ENCODE assay signal across 32 cellular contexts in the genomic region with DNA sequence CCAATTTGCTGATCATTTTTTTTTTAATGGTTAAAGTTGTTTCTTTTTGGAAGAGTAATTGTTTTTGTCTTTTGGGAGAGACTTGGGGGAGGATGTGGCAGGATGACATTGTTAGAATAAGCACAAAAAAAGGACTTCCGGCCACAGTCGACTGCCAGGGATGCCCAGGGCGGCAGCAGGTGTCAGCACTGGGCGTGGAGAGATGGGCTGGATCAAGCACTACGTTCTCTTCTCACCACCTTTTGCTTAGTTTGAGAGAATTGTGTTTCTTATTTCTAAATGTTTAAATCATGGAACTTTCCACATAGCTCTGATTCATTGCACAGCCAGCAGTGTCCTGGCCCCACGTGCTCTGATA.
"Had no signal": no experiment of that assay in that cellular context is flagged by ENCODE, and none has a peak within 500 bp of the region (broad histone marks: within the 10 kb centered on the region; RNA-seq: fewer than 3 reads in every experiment).

No MANE protein-coding gene starts in this region.

- H3K36me3 ChIP-seq: ascending aorta, cardiac muscle cell had no signal

- H3K4me1 ChIP-seq: ascending aorta had no signal

- H3K4me2 ChIP-seq: PC-9 had no signal

- FAIRE-seq: RCC 7860 had no signal

- H3K27ac ChIP-seq: ascending aorta, cardiac muscle cell, PC-9, VCaP had no signal

- H2AFZ ChIP-seq: PC-9 had no signal

- H3K27me3 ChIP-seq: ascending aorta, cardiac muscle cell had no signal

- DNase-seq: activated B cell treated with CpG ODN at 0.5 μM for 24 hours; activated CD4-positive, alpha-beta memory T cell treated with anti-CD3 and anti-CD28 coated beads for 36 hours; activated CD4-positive, alpha-beta T cell treated with anti-CD3 and anti-CD28 coated beads for 4 hours; activated CD4-positive, alpha-beta T cell treated with anti-CD3 and anti-CD28 coated beads, Interleukin-2, amount 50 U/mL, for 1 hour; activated CD4-positive, CD25-positive, alpha-beta regulatory T cell treated with anti-CD3 and anti-CD28 coated beads, Interleukin-2, amount 50 U/mL, for 72 hours; activated CD8-positive, alpha-beta memory T cell treated with anti-CD3 and anti-CD28 coated beads, Interleukin-2, amount 50 U/mL, for 4 hours; activated gamma-delta T cell; activated naive CD4-positive, alpha-beta T cell treated with Interleukin-2 at 50 U/mL for 16 hours; activated naive CD8-positive, alpha-beta T cell treated with anti-CD3 and anti-CD28 coated beads, Interleukin-2, amount 10 ng/mL, durations not matched to agents 7 days and 5 days; activated T-cell treated with anti-CD3 and anti-CD28 coated beads for 4 hours; activated T-cell treated with anti-CD3 and anti-CD28 coated beads, Interleukin-2, amount 50 U/mL, for 4 hours; amygdala; NCI-H1048; NCI-H1105 treated with DMSO at 0.1 percent for 48 hours; NCI-H1436; NCI-H1694; NCI-H1930; NCI-H2171; NCI-H510A; NCI-H526; NCI-H748 treated with DMSO at 0.1 percent for 48 hours; NK-92 treated with Interleukin-12 subunit alpha and Interleukin-12 subunit beta, amount 100 ng/mL, for 24 hours; PC-9; Right ventricle myocardium superior; SW 1271; T-helper 1 cell; T-helper 2 cell; T-helper 9 cell had no signal

- H3K4me3 ChIP-seq: ascending aorta, cardiac muscle cell, PC-9 had no signal

- ATAC-seq: activated T-cell treated with anti-CD3 and anti-CD28 coated beads, Interleukin-2, amount 50 U/mL, for 4 hours had no signal

- H3K9me3 ChIP-seq: ascending aorta had no signal
